Comparison of ENCODE assay signal across 11 cellular contexts in the genomic region with DNA sequence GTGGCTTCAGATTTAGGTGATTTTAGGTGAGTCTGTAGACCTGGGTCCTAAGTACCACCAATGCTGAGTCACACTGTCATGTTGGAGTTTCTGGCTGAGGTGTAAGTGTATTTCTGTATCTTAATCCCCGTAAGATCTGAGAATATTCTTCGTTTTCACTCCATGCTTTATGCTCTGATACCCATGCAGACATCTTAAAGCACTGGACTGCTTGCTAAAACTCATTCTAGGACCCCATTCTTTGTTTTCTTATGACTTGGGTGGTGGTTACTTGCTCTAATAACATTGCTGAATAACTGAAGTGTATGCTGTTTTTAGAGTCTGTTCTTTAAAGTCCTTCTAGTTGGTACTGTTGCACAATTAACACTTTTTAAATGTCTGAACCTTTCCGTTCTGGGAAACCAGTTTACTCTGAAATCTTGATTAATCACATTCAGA. TPM values are rescaled to one million over a fixed set of nuclear protein-coding genes. Genes with fewer than 3 reads are reported as not detected.
DNase-seq lines count a peak whose midpoint lies in the region; ATAC-seq and TF ChIP-seq lines count a peak whose summit lies in the region.
"Had no signal": no experiment of that assay in that cellular context is flagged by ENCODE, and none has a peak within 500 bp of the region (broad histone marks: within the 10 kb centered on the region; RNA-seq: fewer than 3 reads in every experiment).

No MANE protein-coding gene starts in this region.

- H3K79me2 ChIP-seq in H9 (ENCODE audit: insufficient read depth, low read length) = peaks cover 2% of the 10 kb centered on the region; the same call in 1 of the 2 replicates

- no peaks in the 10 kb centered on the region for H3K9me3 Mint-ChIP-seq in CD4-positive, CD25-positive, alpha-beta regulatory T cell
- H3K9me3 Mint-ChIP-seq in H9 = no peaks in the 10 kb centered on the region
- no peaks in the 10 kb centered on the region for H3K9me3 Mint-ChIP-seq in activated naive CD8-positive, alpha-beta T cell treated with anti-CD3 and anti-CD28 coated beads, Interleukin-2, amount 50 U/mL, for 24 hours
- H3K9me3 Mint-ChIP-seq in natural killer cell = no peaks in the 10 kb centered on the region
- H3K9me3 Mint-ChIP-seq: neural crest cell had no signal

- no peak overlapping the region for H3K18ac ChIP-seq in H9 (ENCODE audit: insufficient read length, low read depth, low read length)

- H2AK5ac ChIP-seq in H9 (ENCODE audit: insufficient read length, low read length) = no peak overlapping the region

- no peak overlapping the region for H4K8ac ChIP-seq in H9 (replicated peaks; ENCODE audit: insufficient read length, low read depth, low read length)

- H3K56ac ChIP-seq in H9 (ENCODE audit: insufficient read length, low read depth, low read length) = no peak overlapping the region

- H3T11ph ChIP-seq in H9 (ENCODE audit: low read length) = no peak overlapping the region

- H4K5ac ChIP-seq in H9 (ENCODE audit: insufficient read length, low read depth, low read length) = no peak overlapping the region

- no peaks in the 10 kb centered on the region for H3K23me2 ChIP-seq in H9 (ENCODE audit: insufficient read length, low read depth, low read length, poor library complexity, severe bottlenecking)

- H2BK12ac ChIP-seq in H9 (ENCODE audit: insufficient read length, low read depth, low read length) = no peak overlapping the region

- DNase-seq in CD4-positive, CD25-positive, alpha-beta regulatory T cell = peak in 1 of 3 donors; percentile 36
- no peak for DNase-seq in H9
- DNase-seq in activated naive CD8-positive, alpha-beta T cell treated with anti-CD3 and anti-CD28 coated beads, Interleukin-2, amount 50 U/mL, for 24 hours = no peak
- no peak for DNase-seq in natural killer cell
- no peak for DNase-seq in cerebellar cortex (ENCODE audit: low spot score)
- DNase-seq in HUDEP-2 (lab: John Stamatoyannopoulos, UW; ENCODE audit: unreplicated experiment in 76 of 76) = no peak
- no peak for DNase-seq in amniotic stem cell (lab: John Stamatoyannopoulos, UW)
- DNase-seq: glutamatergic neuron had no signal

- no peaks in the 10 kb centered on the region for H3K27me3 ChIP-seq in CD4-positive, CD25-positive, alpha-beta regulatory T cell (ENCODE audit: control insufficient read depth, insufficient read depth, low read length)
- no peaks in the 10 kb centered on the region for H3K27me3 ChIP-seq in H9 (ENCODE audit: insufficient read depth, low read length)
- H3K27me3 ChIP-seq: vagina had no signal

- TF ChIP-seq CTCF in H9 (conservative IDR thresholded peaks at IDR 0.05) = no peak
- no peak for TF ChIP-seq CTCF in natural killer cell (IDR thresholded peaks at IDR 0.05)

- no peak overlapping the region for H2BK20ac ChIP-seq in H9 (ENCODE audit: low read depth, low read length, poor library complexity, severe bottlenecking)

- WGBS in H9 (ENCODE audit: extremely low coverage, insufficient read length, low lambda C conversion rate) = no CpG with 5 or more reads among the region's 3 CpGs

- no peak overlapping the region for H2AFZ ChIP-seq in H9 (ENCODE audit: low read length)

- H2BK120ac ChIP-seq in H9 (ENCODE audit: low read depth, low read length, poor library complexity, severe bottlenecking) = no peak overlapping the region

- no peak overlapping the region for H3K4ac ChIP-seq in H9 (ENCODE audit: low read depth, low read length)

- H3K23ac ChIP-seq in H9 (ENCODE audit: insufficient read length, low read depth, low read length) = no peak overlapping the region

- peaks cover 50 to 94% (median 83%) of the 10 kb centered on the region in 4 donors for H3K4me1 Mint-ChIP-seq in CD4-positive, CD25-positive, alpha-beta regulatory T cell
- H3K4me1 Mint-ChIP-seq in H9 = peaks cover 40 to 55% of the 10 kb centered on the region in 2 experiments
- peaks cover 95% of the 10 kb centered on the region for H3K4me1 Mint-ChIP-seq in activated naive CD8-positive, alpha-beta T cell treated with anti-CD3 and anti-CD28 coated beads, Interleukin-2, amount 50 U/mL, for 24 hours
- H3K4me1 Mint-ChIP-seq in natural killer cell = peaks cover 88 to 89% of the 10 kb centered on the region in 2 donors

- peak overlapping the region; percentile 47 to 80 (median 79) for H3K27ac Mint-ChIP-seq in CD4-positive, CD25-positive, alpha-beta regulatory T cell
- peak overlapping the region in 2 of 3 experiments; percentile 71 to 76; a peak in 3 of 7 replicates for H3K27ac Mint-ChIP-seq in H9
- H3K27ac Mint-ChIP-seq in activated naive CD8-positive, alpha-beta T cell treated with anti-CD3 and anti-CD28 coated beads, Interleukin-2, amount 50 U/mL, for 24 hours = peak overlapping the region; percentile 86
- peak overlapping the region; percentile 81 to 85 for H3K27ac Mint-ChIP-seq in natural killer cell

- H3K4me2 ChIP-seq in H9 (ENCODE audit: insufficient read depth, insufficient read length, low read length) = no peak overlapping the region

- peak overlapping the region; percentile 61 for H3K27ac ChIP-seq in CD4-positive, CD25-positive, alpha-beta regulatory T cell (ENCODE audit: insufficient read depth, low read length, poor library complexity, severe bottlenecking)
- H3K27ac ChIP-seq in H9 (ENCODE audit: insufficient read length, low read depth, low read length) = peak overlapping the region; percentile 74
- H3K27ac ChIP-seq: vagina had no signal

- no peaks in the 10 kb centered on the region for H3K9me3 ChIP-seq in CD4-positive, CD25-positive, alpha-beta regulatory T cell (ENCODE audit: control insufficient read depth in 2 of 2, low read length in 2 of 2)
- no peaks in the 10 kb centered on the region for H3K9me3 ChIP-seq in H9 (ENCODE audit: control insufficient read depth, low read depth, low read length)
- H3K9me3 ChIP-seq: vagina had no signal

- H4K91ac ChIP-seq in H9 (ENCODE audit: insufficient read length, low read depth, low read length) = no peak overlapping the region

- no peak overlapping the region for H3K14ac ChIP-seq in H9 (ENCODE audit: insufficient read depth, low read length)

- no peak overlapping the region for H2BK15ac ChIP-seq in H9 (ENCODE audit: low read depth, low read length)

- H4K20me1 ChIP-seq in H9 (ENCODE audit: control insufficient read depth, insufficient read depth, insufficient read length) = no peaks in the 10 kb centered on the region

- H3K4me3 ChIP-seq in CD4-positive, CD25-positive, alpha-beta regulatory T cell (ENCODE audit: low read depth, low read length) = peak overlapping the region; percentile 83

- no peak for ATAC-seq in CD4-positive, CD25-positive, alpha-beta regulatory T cell (ENCODE audit: low read depth in 2 of 2)
- ATAC-seq in activated naive CD8-positive, alpha-beta T cell treated with anti-CD3 and anti-CD28 coated beads, Interleukin-2, amount 50 U/mL, for 24 hours = peak; percentile 39
- peak in 2 of 3 donors; percentile 23 to 41 for ATAC-seq in natural killer cell
- ATAC-seq in HG03025 (IDR thresholded peaks at IDR 0.05; ENCODE audit: low FRiP score, unreplicated experiment) = no peak

- intact Hi-C loops in natural killer cell (cut with micrococcal nuclease) = loop anchor here (5.0 kb wide), 1 partner anchor 37 kb away; a partner anchor contains a TSS

- H3K36me3 ChIP-seq in CD4-positive, CD25-positive, alpha-beta regulatory T cell (ENCODE audit: control insufficient read depth, insufficient read depth, low read length) = peaks cover 83% of the 10 kb centered on the region

- H3K4me1 ChIP-seq in CD4-positive, CD25-positive, alpha-beta regulatory T cell (ENCODE audit: control insufficient read depth, insufficient read depth, low read length, poor library complexity, severe bottlenecking) = peaks cover 71% of the 10 kb centered on the region
- peaks cover 13% of the 10 kb centered on the region for H3K4me1 ChIP-seq in H9 (ENCODE audit: insufficient read depth, low read length)

- H2BK5ac ChIP-seq in H9 (ENCODE audit: insufficient read length, low read length) = no peak overlapping the region

- peaks cover 56% of the 10 kb centered on the region for H3K36me3 Mint-ChIP-seq in CD4-positive, CD25-positive, alpha-beta regulatory T cell
- H3K36me3 Mint-ChIP-seq in H9 (ENCODE audit: insufficient read depth in 1 of 3, low read depth in 3 of 3) = peaks cover 3 to 40% (median 28%) of the 10 kb centered on the region in 3 experiments; a peak in 5 of 7 replicates
- H3K36me3 Mint-ChIP-seq in activated naive CD8-positive, alpha-beta T cell treated with anti-CD3 and anti-CD28 coated beads, Interleukin-2, amount 50 U/mL, for 24 hours (ENCODE audit: low read depth) = peaks cover 73% of the 10 kb centered on the region
- peaks cover 15% of the 10 kb centered on the region for H3K36me3 Mint-ChIP-seq in natural killer cell

- H3K9ac ChIP-seq in H9 (ENCODE audit: extremely low read depth, insufficient read length, low read length) = no peak overlapping the region

- peak overlapping the region; percentile 77 to 89 (median 84) for H3K4me3 Mint-ChIP-seq in CD4-positive, CD25-positive, alpha-beta regulatory T cell
- no peak overlapping the region; a peak in 1 of 5 replicates for H3K4me3 Mint-ChIP-seq in H9
- H3K4me3 Mint-ChIP-seq in activated naive CD8-positive, alpha-beta T cell treated with anti-CD3 and anti-CD28 coated beads, Interleukin-2, amount 50 U/mL, for 24 hours = peak overlapping the region; percentile 46
- H3K4me3 Mint-ChIP-seq in natural killer cell = peak overlapping the region; percentile 68
- H3K4me3 Mint-ChIP-seq: neural crest cell had no signal

- H3K79me1 ChIP-seq in H9 (ENCODE audit: insufficient read depth, low read depth, low read length, poor library complexity, severe bottlenecking) = no peaks in the 10 kb centered on the region

- no peaks in the 10 kb centered on the region for H3K27me3 Mint-ChIP-seq in CD4-positive, CD25-positive, alpha-beta regulatory T cell
- H3K27me3 Mint-ChIP-seq in H9 (ENCODE audit: low read depth) (no peaks in the 10 kb centered on the region), natural killer cell (ENCODE audit: low read depth in 2 of 2) (no peaks in the 10 kb centered on the region)
- no peaks in the 10 kb centered on the region for H3K27me3 Mint-ChIP-seq in activated naive CD8-positive, alpha-beta T cell treated with anti-CD3 and anti-CD28 coated beads, Interleukin-2, amount 50 U/mL, for 24 hours

RNA-seq across cellular contexts. Expression of a gene that starts 36.6 kb away (rescaled TPM):
- total RNA-seq in CD4-positive, CD25-positive, alpha-beta regulatory T cell = 376 TPM
- 100 to 1,000 TPM; 290 to 513 (median 434) TPM for polyA plus RNA-seq in CD4-positive, CD25-positive, alpha-beta regulatory T cell
- total RNA-seq in H9 (2021) = 178 and 197 TPM in 2 replicates
- 100 to 1,000 TPM; 454 to 470 (median 463) TPM for total RNA-seq in natural killer cell

RNA-seq across cellular contexts. Expression of a gene that starts 53.7 kb away (rescaled TPM):
- not detected for total RNA-seq in CD4-positive, CD25-positive, alpha-beta regulatory T cell
- under 1 TPM in 2 of 4 donors, not detected in 2; 0.06 to 0.13 TPM for polyA plus RNA-seq in CD4-positive, CD25-positive, alpha-beta regulatory T cell
- total RNA-seq in H9 (2021) (0.72 and 1.4 TPM in 2 replicates), natural killer cell (not detected)

Comparison
In these comparisons a context has a peak if more than half of its experiments do, and no peak if none do; other contexts are left out.
1. ATAC-seq: peak in activated naive CD8-positive, alpha-beta T cell treated with anti-CD3 and anti-CD28 coated beads, Interleukin-2, amount 50 U/mL, for 24 hours (single experiment) and natural killer cell (2 of 3); none in CD4-positive, CD25-positive, alpha-beta regulatory T cell (0 of 2) and HG03025 (single experiment).
2. H3K4me3 Mint-ChIP-seq: peak in CD4-positive, CD25-positive, alpha-beta regulatory T cell (4 of 4), activated naive CD8-positive, alpha-beta T cell treated with anti-CD3 and anti-CD28 coated beads, Interleukin-2, amount 50 U/mL, for 24 hours (single experiment) and natural killer cell (single experiment); none in H9 (0 of 2).
3. Peak in every context shown above with its lines, with median percentiles within 50 percentile points of each other: H3K27ac Mint-ChIP-seq.